Comparison of ENCODE assay signal across 9 cellular contexts in genomic region chr10:43348511-43349312, GRCh38. TPM values are rescaled to one million over a fixed set of nuclear protein-coding genes. Genes with fewer than 3 reads are reported as not detected.
DNase-seq lines count a peak whose midpoint lies in the region; ATAC-seq and TF ChIP-seq lines count a peak whose summit lies in the region.
"Had no signal": no experiment of that assay in that cellular context is flagged by ENCODE, and none has a peak within 500 bp of the region (broad histone marks: within the 10 kb centered on the region; RNA-seq: fewer than 3 reads in every experiment).

No MANE protein-coding gene starts in this region.

- H3K9ac ChIP-seq in endodermal cell (ENCODE audit: extremely low read depth, low read length, poor library complexity, severe bottlenecking) = no peak overlapping the region

- H3K27me3 ChIP-seq in endodermal cell (ENCODE audit: control insufficient read depth, insufficient read depth, low read length, poor library complexity, severe bottlenecking) = no peaks in the 10 kb centered on the region

- no peaks in the 10 kb centered on the region for H3K36me3 Mint-ChIP-seq in endodermal cell (ENCODE audit: low read depth)

- peaks cover 10% of the 10 kb centered on the region for H3K4me1 Mint-ChIP-seq in endodermal cell

- 41 to 51% methylated on average over 7 to 13 of the region's 13 CpGs for WGBS in endodermal cell (ENCODE audit: insufficient coverage in 1 of 2, insufficient read length in 1 of 2), 2 experiments

- H3K27ac Mint-ChIP-seq in endodermal cell = no peak overlapping the region

- H3K36me3 ChIP-seq in endodermal cell (ENCODE audit: control insufficient read depth, insufficient read depth, low read length) (no peaks in the 10 kb centered on the region), mucosa of descending colon (ENCODE audit: low read depth) (no peaks in the 10 kb centered on the region)

- DNase-seq in COLO829 (ENCODE audit: low spot score) (peak; percentile 77), NK-92 (lab: John Stamatoyannopoulos, UW; ENCODE audit: unreplicated experiment) (peak; percentile 8), endodermal cell (peak; percentile 96), mucosa of descending colon (peak; percentile 85 to 94 (median 91))
- peak; percentile 92 for DNase-seq in activated CD8-positive, alpha-beta memory T cell treated with anti-CD3 and anti-CD28 coated beads for 24 hours
- DNase-seq in stimulated activated CD8-positive, alpha-beta memory T cell treated with anti-CD3 and anti-CD28 coated beads, Interleukin-4, amount 100 ng/mL, for 48 hours = peak; percentile 92

- TF ChIP-seq CTCF in endodermal cell (conservative IDR thresholded peaks at IDR 0.05) (peak; percentile 97), mucosa of descending colon (IDR thresholded peaks at IDR 0.05) (peak; percentile 87)

- H3K4me3 ChIP-seq in endodermal cell (ENCODE audit: low read length) (no peak overlapping the region), mucosa of descending colon (no peak overlapping the region)

- ATAC-seq in GM19455 (IDR thresholded peaks at IDR 0.05; ENCODE audit: unreplicated experiment) (peak; percentile 100), HG03521 (IDR thresholded peaks at IDR 0.05; ENCODE audit: unreplicated experiment) (peak; percentile 97), mucosa of descending colon (peak; percentile 96)

- intact Hi-C loops in mucosa of descending colon (cut with DNase I, micrococcal nuclease) = loop anchor here in 1 of 2 donors (10.0 kb wide), 1 partner anchor 54 kb away; no protein-coding TSS in a partner anchor

- H3K9me3 ChIP-seq in endodermal cell (ENCODE audit: control insufficient read depth, low read length) = no peaks in the 10 kb centered on the region
- no peaks in the 10 kb centered on the region for H3K9me3 ChIP-seq in mucosa of descending colon

- H3K27me3 Mint-ChIP-seq in endodermal cell (ENCODE audit: insufficient read depth) = no peaks in the 10 kb centered on the region

- H3K27ac ChIP-seq in endodermal cell (ENCODE audit: low read depth, low read length) = no peak overlapping the region
- H3K27ac ChIP-seq: epithelial cell of prostate had no signal

- H3K4me1 ChIP-seq in endodermal cell (ENCODE audit: control insufficient read depth, insufficient read depth, low read length) = peaks cover 3% of the 10 kb centered on the region
- H3K4me1 ChIP-seq in mucosa of descending colon (ENCODE audit: low read depth) = peaks cover 4% of the 10 kb centered on the region

- no peaks in the 10 kb centered on the region for H3K9me3 Mint-ChIP-seq in endodermal cell

- no peak overlapping the region for H3K4me3 Mint-ChIP-seq in endodermal cell

RNA-seq across cellular contexts. Expression of gene FXYD4, which starts 22.7 kb away (rescaled TPM):
- total RNA-seq in endodermal cell (under 1 TPM in 1 of 2 donors, not detected in 1; 0.97 TPM), mucosa of descending colon (not detected)
- not detected for polyA plus RNA-seq in endodermal cell (2013, experiment 1 of 2)
- polyA plus RNA-seq in endodermal cell (2013, experiment 2 of 2) = not detected

Comparison
In these comparisons a context has a peak if more than half of its experiments do, and no peak if none do; other contexts are left out.
1. DNase-seq: peak in every context shown above with its lines; median percentile 96 in endodermal cell; 92 in activated CD8-positive, alpha-beta memory T cell treated with anti-CD3 and anti-CD28 coated beads for 24 hours; 92 in stimulated activated CD8-positive, alpha-beta memory T cell treated with anti-CD3 and anti-CD28 coated beads, Interleukin-4, amount 100 ng/mL, for 48 hours; 91 in mucosa of descending colon; 77 in COLO829; 8 in NK-92.